23 cellular contexts compared by ENCODE assay signal in the genomic region with DNA sequence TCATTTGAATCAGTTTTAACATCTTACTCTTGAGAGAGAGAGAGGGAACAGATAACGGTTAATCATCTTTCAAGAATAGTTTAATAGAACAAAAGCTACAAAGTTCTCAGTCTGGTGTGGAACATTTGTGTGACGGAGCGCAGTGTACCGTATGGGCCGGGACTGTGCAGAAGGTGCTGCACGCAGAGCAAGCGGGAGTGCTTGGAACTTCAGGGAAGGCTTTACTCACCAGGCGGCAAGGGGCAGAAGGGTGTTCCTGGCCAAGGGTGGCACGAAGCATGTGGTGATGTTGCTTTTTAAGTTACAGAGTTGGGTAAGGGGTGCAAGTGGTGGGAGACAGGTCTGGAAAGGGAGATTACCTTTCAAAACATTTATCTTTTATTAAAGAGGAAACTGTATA.
DNase-seq lines count a peak whose midpoint lies in the region; ATAC-seq and TF ChIP-seq lines count a peak whose summit lies in the region.
"Had no signal": no experiment of that assay in that cellular context is flagged by ENCODE, and none has a peak within 500 bp of the region (broad histone marks: within the 10 kb centered on the region; RNA-seq: fewer than 3 reads in every experiment).

No MANE protein-coding gene starts in this region.

- no peak overlapping the region for H3K4me3 ChIP-seq in A673 (ENCODE audit: low read depth, low read length, poor library complexity, severe bottlenecking)
- H3K4me3 ChIP-seq in IMR-90 (ENCODE audit: insufficient read depth, low read depth, low read length), result no peak overlapping the region
- H3K4me3 ChIP-seq in dorsolateral prefrontal cortex, result peak overlapping the region in 5 of 59 donors; percentile 5 to 30 (median 21)
- H3K4me3 ChIP-seq in osteoblast (ENCODE audit: insufficient read depth, low read length), result no peak overlapping the region
- H3K4me3 ChIP-seq: BLaER1, skin epidermis, transverse colon had no signal

- no peaks in the 10 kb centered on the region for H3K36me3 ChIP-seq in A673 (ENCODE audit: insufficient read depth, low read length, poor library complexity, severe bottlenecking)
- H3K36me3 ChIP-seq in IMR-90 (ENCODE audit: control insufficient read depth, insufficient read depth, low read length), result no peaks in the 10 kb centered on the region; the same call in 1 of the 2 replicates
- H3K36me3 ChIP-seq in osteoblast (ENCODE audit: insufficient read depth, low read length), result no peaks in the 10 kb centered on the region
- H3K36me3 ChIP-seq: transverse colon had no signal

- H3K4me1 ChIP-seq in A673 (ENCODE audit: insufficient read depth, low read length, poor library complexity, severe bottlenecking) (peaks cover 44% of the 10 kb centered on the region), IMR-90 (ENCODE audit: control insufficient read depth, insufficient read depth, low read length) (peaks cover 8% of the 10 kb centered on the region), osteoblast (ENCODE audit: insufficient read depth, low read length) (peaks cover 23% of the 10 kb centered on the region)

- 0 out of 2 replicates have a peak overlapping the region, but pooled peaks have one; percentile 37 for H3K14ac ChIP-seq in IMR-90 (replicated peaks; ENCODE audit: low read depth, low read length)

- no TSS peak for BruUV-seq in A673 (replicated peaks; lab: Mats Ljungman, UMichigan)
- no TSS peak for BruUV-seq in IMR-90 (replicated peaks; lab: Mats Ljungman, UMichigan)

- ATAC-seq in IMR-90 (ENCODE audit: low read depth) (no peak), GM19397 (IDR thresholded peaks at IDR 0.05; ENCODE audit: unreplicated experiment) (no peak), GM18511 (IDR thresholded peaks at IDR 0.05; ENCODE audit: unreplicated experiment) (no peak)
- ATAC-seq: activated CD8-positive, alpha-beta T cell treated with anti-CD3 and anti-CD28 coated beads, Interleukin-2, amount 10 ng/mL, durations not matched to agents 7 days and 5 days had no signal

- no peak overlapping the region for H2BK5ac ChIP-seq in IMR-90 (ENCODE audit: low read depth, low read length, poor library complexity, severe bottlenecking)

- H2AK5ac ChIP-seq in IMR-90 (ENCODE audit: low read depth, low read length), result no peak overlapping the region

- intact Hi-C loops in A673 (cut with micrococcal nuclease; ENCODE audit: unreplicated experiment), result no loop called here
- intact Hi-C loops in IMR-90 (cut with micrococcal nuclease), result no loop called here
- intact Hi-C loops in dorsolateral prefrontal cortex (cut with DNase I), result loop anchor here in 1 of 2 donors (5.0 kb wide), 1 partner anchor 121 kb away; no protein-coding TSS in a partner anchor

- H4K5ac ChIP-seq in IMR-90 (ENCODE audit: low read depth, low read length), result no peak overlapping the region

- TF ChIP-seq RAD21 in IMR-90 (IDR thresholded peaks at IDR 0.05; ENCODE audit: low read length), result no peak

- H3K9me1 ChIP-seq in IMR-90 (ENCODE audit: insufficient read depth, low read length), result peaks cover 5% of the 10 kb centered on the region; the same call in 1 of the 2 replicates

- DNase-seq in A673 (ENCODE audit: low spot score) (no peak), IMR-90 (no peak), dorsolateral prefrontal cortex (no peak), osteoblast (ENCODE audit: insufficient read length, low spot score, missing footprints) (no peak), midbrain (lab: John Stamatoyannopoulos, UW) (no peak), NCI-H446 treated with DMSO at 0.1 percent for 48 hours (lab: John Stamatoyannopoulos, UW) (no peak)
- DNase-seq: activated CD4-positive, CD25-positive, alpha-beta regulatory T cell treated with anti-CD3 and anti-CD28 coated beads, Interleukin-2, amount 50 U/mL, for 72 hours; activated CD8-positive, alpha-beta T cell treated with anti-CD3 and anti-CD28 coated beads, Interleukin-2, amount 10 ng/mL, durations not matched to agents 7 days and 5 days; activated effector memory CD4-positive, alpha-beta T cell treated with Interleukin-2 at 50 U/mL for 16 hours; activated naive CD8-positive, alpha-beta T cell treated with anti-CD3 and anti-CD28 coated beads for 36 hours; Calu3; DND-41; effector CD4-positive, alpha-beta T cell; erythroblast; immature natural killer cell; NCI-H1105 treated with DMSO at 0.1 percent for 48 hours; NCI-H2029 treated with DMSO at 0.1 percent for 48 hours; NCI-H2227 treated with DMSO at 0.1 percent for 48 hours; transverse colon had no signal

- H2BK20ac ChIP-seq in IMR-90 (ENCODE audit: low read depth, low read length), result no peak overlapping the region

- H3K18ac ChIP-seq in IMR-90 (ENCODE audit: low read depth, low read length), result no peak overlapping the region

- no peak for TF ChIP-seq POLR2A in IMR-90 (IDR thresholded peaks at IDR 0.05; ENCODE audit: low read depth, low read length)

- in situ Hi-C loops in IMR-90 (cut with MboI; ENCODE audit: low sequenced_read_pairs), result no loop called here

- no peak overlapping the region for H4K91ac ChIP-seq in IMR-90 (ENCODE audit: insufficient read depth, low read depth, low read length)

- 80% methylated on average over 1 of the region's 9 CpGs; no CpG with 5 or more reads in 1 of the 2 experiments for WGBS in IMR-90 (ENCODE audit: extremely low coverage in 2 of 2, insufficient read length in 1 of 2), 2 experiments

- H3K79me1 ChIP-seq in IMR-90 (ENCODE audit: low read depth in 1 of 2, low read length in 2 of 2), result peaks cover 8 to 41% of the 10 kb centered on the region in 2 experiments

- H4K20me1 ChIP-seq in IMR-90 (ENCODE audit: insufficient read depth, low read length), result no peaks in the 10 kb centered on the region; the same call in 1 of the 2 replicates
- H4K20me1 ChIP-seq in osteoblast (ENCODE audit: insufficient read depth, low read length), result peaks cover 7% of the 10 kb centered on the region

- peak overlapping the region; percentile 69 for H3K27ac ChIP-seq in A673 (ENCODE audit: low read depth, low read length, poor library complexity, severe bottlenecking)
- H3K27ac ChIP-seq in IMR-90 (ENCODE audit: insufficient read depth, low read length), result no peak overlapping the region
- peak overlapping the region in 58 of 59 donors; percentile 30 to 98 (median 90) for H3K27ac ChIP-seq in dorsolateral prefrontal cortex
- H3K27ac ChIP-seq in osteoblast (ENCODE audit: low read depth, low read length), result peak overlapping the region; percentile 48
- H3K27ac ChIP-seq: BLaER1, transverse colon had no signal

- no peak overlapping the region for H3K56ac ChIP-seq in IMR-90 (ENCODE audit: extremely low read depth, insufficient read depth, low read length)

- H3K9ac ChIP-seq in IMR-90 (ENCODE audit: low read depth, low read length), result no peak overlapping the region
- H3K9ac ChIP-seq: BLaER1 had no signal

- no peak overlapping the region for H3K4me2 ChIP-seq in IMR-90 (ENCODE audit: low read depth, low read length)
- no peak overlapping the region for H3K4me2 ChIP-seq in osteoblast (ENCODE audit: insufficient read depth, low read length)
- H3K4me2 ChIP-seq: BLaER1 had no signal

- POLR2A ChIA-PET in A673 (lab: Charles Lee; ENCODE audit: low non-redundant PET), result interaction anchor here (0.6 kb wide), 1 partner anchor 21 kb away, joined by 3 read pairs; no protein-coding TSS in a partner anchor
- POLR2A ChIA-PET in IMR-90 (lab: Charles Lee; ENCODE audit: unreplicated experiment), result no interaction called here

- no peak overlapping the region for H4K8ac ChIP-seq in IMR-90 (ENCODE audit: low read depth in 2 of 2, low read length in 2 of 2)

- CTCF ChIA-PET in A673 (lab: Charles Lee), result no interaction called here
- CTCF ChIA-PET in IMR-90 (lab: Yijun Ruan, JAX), result no interaction called here

- H2BK15ac ChIP-seq in IMR-90 (ENCODE audit: low read depth, low read length), result no peak overlapping the region

- H3K9me3 ChIP-seq in A673 (ENCODE audit: low read depth, low read length, poor library complexity, severe bottlenecking) (no peaks in the 10 kb centered on the region), IMR-90 (ENCODE audit: control insufficient read depth, insufficient read depth, low read length) (no peaks in the 10 kb centered on the region), osteoblast (ENCODE audit: low read depth, low read length) (no peaks in the 10 kb centered on the region)
- H3K9me3 ChIP-seq: BLaER1, transverse colon had no signal

- no peak overlapping the region for H3K23ac ChIP-seq in IMR-90 (ENCODE audit: low read depth, low read length)

- dilution Hi-C loops in IMR-90 (cut with HindIII; ENCODE audit: low sequenced_read_pairs, unreplicated experiment), result no loop called here

- H2AFZ ChIP-seq in IMR-90 (replicated peaks; ENCODE audit: low read length, poor library complexity) (no peak overlapping the region), osteoblast (ENCODE audit: low read length) (no peak overlapping the region)

- no peak overlapping the region; the same call in 1 of the 2 replicates for H2BK120ac ChIP-seq in IMR-90 (ENCODE audit: low read depth, low read length)

- TF ChIP-seq CTCF in A673 (conservative IDR thresholded peaks at IDR 0.05; ENCODE audit: low read depth, low read length), result no peak
- TF ChIP-seq CTCF in IMR-90 (conservative IDR thresholded peaks at IDR 0.05; ENCODE audit: low read depth, low read length), result no peak
- TF ChIP-seq CTCF in dorsolateral prefrontal cortex (IDR thresholded peaks at IDR 0.05 in 54 of 56, conservative IDR thresholded peaks at IDR 0.05 in 2 of 56; ENCODE audit: low read depth in 1 of 56, partially characterized antibody in 56 of 56), result peak in 2 of 56 donors; percentile 2 to 4
- no peak for TF ChIP-seq CTCF in osteoblast (IDR thresholded peaks at IDR 0.05; ENCODE audit: extremely low read depth, low read depth, low read length)

- peaks cover 26% of the 10 kb centered on the region for H3K79me2 ChIP-seq in osteoblast (ENCODE audit: insufficient read depth, low read length)

- no peak overlapping the region for H3K4ac ChIP-seq in IMR-90 (ENCODE audit: low read depth, low read length)

- no peak overlapping the region for H2AK9ac ChIP-seq in IMR-90 (replicated peaks; ENCODE audit: low read depth, low read length, poor library complexity)

- H3K27me3 ChIP-seq in A673 (replicated peaks; ENCODE audit: insufficient read depth, low read depth, low read length, poor library complexity) (no peaks in the 10 kb centered on the region), IMR-90 (ENCODE audit: control insufficient read depth, insufficient read depth, low read length) (no peaks in the 10 kb centered on the region), dorsolateral prefrontal cortex (no peaks in the 10 kb centered on the region), osteoblast (ENCODE audit: insufficient read depth, low read length) (no peaks in the 10 kb centered on the region)
- H3K27me3 ChIP-seq: BLaER1, transverse colon had no signal

TF ChIP-seq in IMR-90, 13 proteins besides CTCF, POLR2A, EP300 and RAD21 (continues in another document):
- TF ChIP-seq CHD1 (IDR thresholded peaks at IDR 0.05; ENCODE audit: low read depth, low read length) (no peak), RFX5 (IDR thresholded peaks at IDR 0.05; ENCODE audit: low read depth, low read length) (no peak), MAZ (IDR thresholded peaks at IDR 0.05; ENCODE audit: borderline replicate concordance, low read depth, low read length) (no peak)
